Comparison of ENCODE assay signal across 21 cellular contexts in genomic region chr7:19920200-19920599, GRCh38.
DNase-seq lines count a peak whose midpoint lies in the region; ATAC-seq and TF ChIP-seq lines count a peak whose summit lies in the region.
"Had no signal": no experiment of that assay in that cellular context is flagged by ENCODE, and none has a peak within 500 bp of the region (broad histone marks: within the 10 kb centered on the region; RNA-seq: fewer than 3 reads in every experiment).

No MANE protein-coding gene starts in this region.

- no peak overlapping the region for H3K14ac ChIP-seq in mesenchymal stem cell (ENCODE audit: low read length in 2 of 2)

- no peak overlapping the region for H2BK15ac ChIP-seq in mesenchymal stem cell (ENCODE audit: low read depth, poor library complexity, severe bottlenecking)

- no peaks in the 10 kb centered on the region for H3K79me1 ChIP-seq in mesenchymal stem cell (replicated peaks; ENCODE audit: low read length, poor library complexity, severe bottlenecking)

- H3K23ac ChIP-seq in mesenchymal stem cell (ENCODE audit: low read length in 2 of 2) = no peak overlapping the region

- no peak for TF ChIP-seq CTCF in epithelial cell of esophagus (IDR thresholded peaks at IDR 0.05; ENCODE audit: insufficient read depth, low read depth, low read length, missing control alignments)

- H2BK120ac ChIP-seq in mesenchymal stem cell (ENCODE audit: low read depth, low read length) = no peak overlapping the region

- no peak overlapping the region for H3K4me2 ChIP-seq in mesenchymal stem cell (ENCODE audit: low read length, poor library complexity, severe bottlenecking)
- H3K4me2 ChIP-seq: BLaER1 had no signal

- H3K36me3 ChIP-seq in mesenchymal stem cell (ENCODE audit: control insufficient read depth in 1 of 2, insufficient read depth in 2 of 2, low read depth in 1 of 2, low read length in 2 of 2) = no peaks in the 10 kb centered on the region
- H3K36me3 ChIP-seq: BLaER1, heart left ventricle, thoracic aorta had no signal

- H3K4me3 ChIP-seq in epithelial cell of esophagus (ENCODE audit: low read length) (no peak overlapping the region), mesenchymal stem cell (ENCODE audit: insufficient read depth in 1 of 2, low read depth in 1 of 2, low read length in 2 of 2) (no peak overlapping the region)
- H3K4me3 ChIP-seq: BLaER1, heart left ventricle, mucosa of descending colon, thoracic aorta had no signal

- H4K91ac ChIP-seq in mesenchymal stem cell (ENCODE audit: low read length) = no peak overlapping the region

- no peak overlapping the region for H3K4ac ChIP-seq in mesenchymal stem cell (ENCODE audit: low read depth in 1 of 2, low read length in 2 of 2)

- H2BK5ac ChIP-seq in mesenchymal stem cell (ENCODE audit: low read depth, low read length, poor library complexity, severe bottlenecking) = no peak overlapping the region

- ATAC-seq in GM19452 (IDR thresholded peaks at IDR 0.05; ENCODE audit: unreplicated experiment) (no peak), HG03045 (IDR thresholded peaks at IDR 0.05; ENCODE audit: unreplicated experiment) (no peak), GM21526 (IDR thresholded peaks at IDR 0.05; ENCODE audit: low FRiP score, unreplicated experiment) (no peak)
- ATAC-seq: activated T-helper 17 cell treated with anti-CD3 and anti-CD28 coated beads, Interleukin-2, amount 50 U/mL, for 72 hours; mucosa of descending colon; sciatic nerve had no signal

- H4K8ac ChIP-seq in mesenchymal stem cell (ENCODE audit: low read length) = no peak overlapping the region

- H2AFZ ChIP-seq in mesenchymal stem cell (ENCODE audit: low read depth, low read length) = no peak overlapping the region

- no peak overlapping the region for H3K18ac ChIP-seq in mesenchymal stem cell (ENCODE audit: low read depth in 1 of 2, low read length in 2 of 2)

- H3K9me3 ChIP-seq in mesenchymal stem cell (ENCODE audit: control insufficient read depth, low read length) = no peaks in the 10 kb centered on the region
- H3K9me3 ChIP-seq: BLaER1, heart left ventricle, mucosa of descending colon, thoracic aorta had no signal

- H3K27me3 ChIP-seq in mesenchymal stem cell (ENCODE audit: control insufficient read depth in 1 of 2, insufficient read depth in 1 of 2, low read length in 2 of 2) = no peaks in the 10 kb centered on the region
- H3K27me3 ChIP-seq: BLaER1, heart left ventricle had no signal

- no peak overlapping the region for H3K9ac ChIP-seq in mesenchymal stem cell (ENCODE audit: low read length)
- H3K9ac ChIP-seq: BLaER1 had no signal

- no peak overlapping the region for H2AK5ac ChIP-seq in mesenchymal stem cell (ENCODE audit: low read length, severe bottlenecking)

- no peak overlapping the region for H2BK12ac ChIP-seq in mesenchymal stem cell (ENCODE audit: low read length in 2 of 2)

- DNase-seq in AG20443 (ENCODE audit: low spot score) (peak; percentile 24), NCI-H226 (peak; percentile 97), epithelial cell of esophagus (ENCODE audit: low read depth) (peak; percentile 48), mesenchymal stem cell (peak; percentile 43), NAMALWA (ENCODE audit: low spot score) (no peak)
- DNase-seq: activated B cell treated with CpG ODN at 0.5 μM for 24 hours; heart left ventricle; KBM-7; mucosa of descending colon; NCI-H1417; NCI-H2171 treated with DMSO at 0.1 percent for 48 hours; occipital lobe; Right ventricle myocardium superior; stimulated activated CD4-positive, alpha-beta T cell treated with anti-CD3 and anti-CD28 coated beads, Interleukin-4, amount 100 ng/mL, for 1 hour had no signal

- peaks cover 1% of the 10 kb centered on the region for H3K4me1 ChIP-seq in mesenchymal stem cell (ENCODE audit: control insufficient read depth, insufficient read depth, low read depth, low read length)
- H3K4me1 ChIP-seq: BLaER1 had no signal

- WGBS in mesenchymal stem cell = 60% methylated on average over 7 of the region's 7 CpGs

- H3K27ac ChIP-seq in mesenchymal stem cell (ENCODE audit: low read length, poor library complexity, severe bottlenecking) = no peak overlapping the region
- H3K27ac ChIP-seq: BLaER1, heart left ventricle, thoracic aorta had no signal
